Comparison of ENCODE assay signal across 8 cellular contexts in the genomic region with DNA sequence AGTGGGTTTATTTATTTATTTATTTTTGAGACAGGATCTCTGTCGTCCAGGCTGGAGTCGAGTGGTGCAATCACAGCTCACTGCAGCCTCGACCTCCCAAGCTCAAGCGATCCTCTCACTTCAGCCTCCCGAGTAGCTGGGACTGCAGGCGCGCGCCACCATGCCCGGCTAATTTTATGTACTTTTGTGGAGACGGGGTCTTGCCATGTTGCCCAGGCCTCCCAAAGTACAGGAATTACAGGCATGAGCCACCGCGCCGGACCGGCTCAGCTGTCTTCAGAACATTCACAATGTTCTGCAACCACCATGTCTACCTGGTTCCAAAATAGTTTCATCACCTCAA. TPM values are rescaled to one million over a fixed set of nuclear protein-coding genes. Genes with fewer than 3 reads are reported as not detected.
DNase-seq lines count a peak whose midpoint lies in the region; ATAC-seq and TF ChIP-seq lines count a peak whose summit lies in the region.

No MANE protein-coding gene starts in this region.

- no peak; the same call in 1 of the 2 replicates for ATAC-seq in Panc1
- no peak for ATAC-seq in HG02885 (IDR thresholded peaks at IDR 0.05; ENCODE audit: poor library complexity, unreplicated experiment)
- no peak for ATAC-seq in left colon

- no peaks in the 10 kb centered on the region for H3K27me3 ChIP-seq in CD8-positive, alpha-beta memory T cell (ENCODE audit: insufficient read depth, low read length, poor library complexity, severe bottlenecking)
- H3K27me3 ChIP-seq in Panc1 (ENCODE audit: control insufficient read depth, insufficient read depth, low read length) (no peaks in the 10 kb centered on the region), parathyroid adenoma (ENCODE audit: control insufficient read depth, insufficient read depth, low read length) (no peaks in the 10 kb centered on the region)

- no peak for TF ChIP-seq CTCF in Panc1 (IDR thresholded peaks at IDR 0.05)
- TF ChIP-seq CTCF in epithelial cell of esophagus (IDR thresholded peaks at IDR 0.05; ENCODE audit: insufficient read depth, low read depth, low read length, missing control alignments), result no peak
- no peak for TF ChIP-seq CTCF in parathyroid adenoma (IDR thresholded peaks at IDR 0.05)

- peak overlapping the region; percentile 97 for H3K27ac ChIP-seq in CD8-positive, alpha-beta memory T cell (ENCODE audit: low read depth, low read length)
- H3K27ac ChIP-seq in Panc1 (ENCODE audit: low read length), result peak overlapping the region; percentile 91
- peak overlapping the region; percentile 60 for H3K27ac ChIP-seq in parathyroid adenoma

- DNase-seq in CD8-positive, alpha-beta memory T cell, result no peak
- no peak for DNase-seq in Panc1 (ENCODE audit: low read depth, low spot score)
- no peak for DNase-seq in epithelial cell of esophagus (ENCODE audit: low read depth)
- DNase-seq in SHP77 (lab: John Stamatoyannopoulos, UW), result no peak
- DNase-seq in left colon, result no peak
- no peak for DNase-seq in germinal center (ENCODE audit: low spot score)

- H3K4me2 ChIP-seq in parathyroid adenoma (ENCODE audit: low read length), result peak overlapping the region; percentile 73

- H3K4me3 ChIP-seq in CD8-positive, alpha-beta memory T cell (ENCODE audit: low read length), result peak overlapping the region; percentile 20
- peak overlapping the region; percentile 93 to 95 for H3K4me3 ChIP-seq in Panc1 (ENCODE audit: low read depth in 2 of 2, low read length in 2 of 2)
- H3K4me3 ChIP-seq in epithelial cell of esophagus (ENCODE audit: low read length), result peak overlapping the region; percentile 91
- peak overlapping the region; percentile 98 for H3K4me3 ChIP-seq in parathyroid adenoma (ENCODE audit: low read depth, low read length)

- POLR2A ChIA-PET in CD8-positive, alpha-beta memory T cell (lab: Charles Lee), result interaction anchor here (0.5 to 1.3 kb wide), 2 partner anchors 12 to 145 kb away, joined by 3 to 6 read pairs; a partner anchor contains a TSS
- POLR2A ChIA-PET in Panc1 (lab: Charles Lee), result interaction anchor here (1.0 kb wide), 1 partner anchor 13 kb away, joined by 5 read pairs; no protein-coding TSS in a partner anchor

- peaks cover 7% of the 10 kb centered on the region for H3K79me2 ChIP-seq in parathyroid adenoma

- H3K4me1 Mint-ChIP-seq in CD8-positive, alpha-beta memory T cell, result peaks cover 27 to 45% (median 44%) of the 10 kb centered on the region in 3 donors

- H3K36me3 ChIP-seq in CD8-positive, alpha-beta memory T cell (ENCODE audit: insufficient read depth, low read length), result peaks cover 21% of the 10 kb centered on the region
- peaks cover 11% of the 10 kb centered on the region for H3K36me3 ChIP-seq in Panc1 (ENCODE audit: control insufficient read depth, insufficient read depth, low read length)
- H3K36me3 ChIP-seq in parathyroid adenoma (ENCODE audit: control insufficient read depth, insufficient read depth, low read length), result no peaks in the 10 kb centered on the region

- peaks cover 39% of the 10 kb centered on the region for H3K4me1 ChIP-seq in CD8-positive, alpha-beta memory T cell (ENCODE audit: insufficient read depth, low read length)
- H3K4me1 ChIP-seq in Panc1 (ENCODE audit: control insufficient read depth, insufficient read depth, low read length) (peaks cover 8% of the 10 kb centered on the region), parathyroid adenoma (peaks cover 2% of the 10 kb centered on the region)

- H3K27ac Mint-ChIP-seq in CD8-positive, alpha-beta memory T cell, result peak overlapping the region in 4 of 8 donors; percentile 1 to 100 (median 59)

- peak overlapping the region; percentile 79 for H2AFZ ChIP-seq in parathyroid adenoma

- in situ Hi-C loops in Panc1 (cut with HindIII; ENCODE audit: low pct_unique_long_range_greater_than_20kb, low sequenced_read_pairs), result no loop called here

- intact Hi-C loops in Panc1 (cut with micrococcal nuclease; ENCODE audit: unreplicated experiment), result no loop called here
- intact Hi-C loops in left colon (cut with DNase I, micrococcal nuclease), result no loop called here

- H3K27me3 Mint-ChIP-seq in CD8-positive, alpha-beta memory T cell, result no peaks in the 10 kb centered on the region

- CTCF ChIA-PET in CD8-positive, alpha-beta memory T cell (lab: Charles Lee), result interaction anchor here (1.9 kb wide), 1 partner anchor 16 kb away, joined by 7 read pairs; no protein-coding TSS in a partner anchor
- CTCF ChIA-PET in Panc1 (lab: Charles Lee), result no interaction called here

- H3K4me3 Mint-ChIP-seq in CD8-positive, alpha-beta memory T cell, result peak overlapping the region in 4 of 7 donors; percentile 37 to 97 (median 51)

- no peaks in the 10 kb centered on the region for H3K9me3 Mint-ChIP-seq in CD8-positive, alpha-beta memory T cell

- no peak overlapping the region for H3K9ac ChIP-seq in parathyroid adenoma

- peaks cover 6 to 29% (median 7%) of the 10 kb centered on the region in 3 donors for H3K36me3 Mint-ChIP-seq in CD8-positive, alpha-beta memory T cell

- no peaks in the 10 kb centered on the region for H3K9me3 ChIP-seq in CD8-positive, alpha-beta memory T cell (ENCODE audit: low read length)
- H3K9me3 ChIP-seq in Panc1 (ENCODE audit: control insufficient read depth, insufficient read depth, low read depth, low read length) (no peaks in the 10 kb centered on the region), parathyroid adenoma (ENCODE audit: control insufficient read depth, low read length) (no peaks in the 10 kb centered on the region)

- BruUV-seq in Panc1 (replicated peaks; lab: Mats Ljungman, UMichigan), result no TSS peak

RNA-seq across cellular contexts. Expression of a gene that starts 0.4 kb away (rescaled TPM):
- 100 to 1,000 TPM in 1 of 2 experiments, 10 to 100 TPM in 1; 98.4 to 104 TPM for total RNA-seq in CD8-positive, alpha-beta memory T cell
- polyA plus RNA-seq in CD8-positive, alpha-beta memory T cell, result 172 TPM
- total RNA-seq in Panc1 (2021; ENCODE audit: unreplicated experiment) (127 TPM), left colon (10 to 100 TPM; 45.7 to 48.6 TPM)
- 94.8 TPM for polyA plus RNA-seq in Panc1 (2012; ENCODE audit: insufficient read length)

RNA-seq across cellular contexts. Expression of a gene that starts 2.7 kb away (rescaled TPM):
- total RNA-seq in CD8-positive, alpha-beta memory T cell, result 100 to 1,000 TPM; 135 to 139 TPM
- 538 TPM for polyA plus RNA-seq in CD8-positive, alpha-beta memory T cell
- total RNA-seq in Panc1 (2021; ENCODE audit: unreplicated experiment) (94.5 TPM), left colon (100 to 1,000 TPM; 251 to 302 TPM)
- polyA plus RNA-seq in Panc1 (2012; ENCODE audit: insufficient read length), result 228 TPM

RNA-seq across cellular contexts. Expression of a gene that starts 26.1 kb away (rescaled TPM):
- total RNA-seq in CD8-positive, alpha-beta memory T cell, result 10 to 100 TPM; 19.0 to 19.8 TPM
- 13.1 TPM for polyA plus RNA-seq in CD8-positive, alpha-beta memory T cell
- 19.7 TPM for total RNA-seq in Panc1 (2021; ENCODE audit: unreplicated experiment)
- 20.8 TPM for polyA plus RNA-seq in Panc1 (2012; ENCODE audit: insufficient read length)
- total RNA-seq in left colon, result 10 to 100 TPM; 34.7 to 40.3 TPM

RNA-seq across cellular contexts. Expression of a gene that starts 56.7 kb away (rescaled TPM):
- total RNA-seq in CD8-positive, alpha-beta memory T cell, result under 1 TPM; 0.58 to 0.59 TPM
- polyA plus RNA-seq in CD8-positive, alpha-beta memory T cell, result 1.1 TPM
- total RNA-seq in Panc1 (2021; ENCODE audit: unreplicated experiment), result 0.13 TPM
- polyA plus RNA-seq in Panc1 (2012; ENCODE audit: insufficient read length), result 0.05 TPM
- 1 to 10 TPM; 2.4 to 3.7 TPM for total RNA-seq in left colon

Comparison
In these comparisons a context has a peak if more than half of its experiments do, and no peak if none do; other contexts are left out.
1. H3K4me3 ChIP-seq: peak in every context shown above with its lines; median percentile 98 in parathyroid adenoma; 94 in Panc1; 91 in epithelial cell of esophagus; 20 in CD8-positive, alpha-beta memory T cell.